In genomic region chr10:93445097-93445960, GRCh38 we compare ENCODE assay signal across 8 cellular contexts.
A peak's percentile ranks its signal among the peaks of the same experiment; 100 is the strongest.
DNase-seq lines count a peak whose midpoint lies in the region; ATAC-seq and TF ChIP-seq lines count a peak whose summit lies in the region.

No MANE protein-coding gene starts in this region.

- TF ChIP-seq CTCF in cardiac fibroblast (IDR thresholded peaks at IDR 0.05; ENCODE audit: low read depth, low read length) = no peak

- no peak for ATAC-seq in HG03196 (IDR thresholded peaks at IDR 0.05; ENCODE audit: unreplicated experiment)
- ATAC-seq in GM21526 (IDR thresholded peaks at IDR 0.05; ENCODE audit: low FRiP score, unreplicated experiment) = no peak

- H3K4me3 ChIP-seq in cardiac fibroblast (replicated peaks in 1 of 2; ENCODE audit: low read depth in 2 of 2, low read length in 2 of 2) = no peak overlapping the region

- DNase-seq in GM04504 (ENCODE audit: low read depth) (peak; percentile 98), NCI-H446 treated with DMSO at 0.1 percent for 48 hours (lab: John Stamatoyannopoulos, UW) (peak; percentile 42), cardiac fibroblast (ENCODE audit: low read depth in 2 of 2) (peak; percentile 99), islet precursor cell (peak; percentile 98), smooth muscle cell of the brain vasculature (ENCODE audit: low read depth, low spot score) (peak; percentile 97), activated T-cell treated with anti-CD3 and anti-CD28 coated beads for 4 hours (no peak)
